Comparison of ENCODE assay signal across 8 cellular contexts in the genomic region with DNA sequence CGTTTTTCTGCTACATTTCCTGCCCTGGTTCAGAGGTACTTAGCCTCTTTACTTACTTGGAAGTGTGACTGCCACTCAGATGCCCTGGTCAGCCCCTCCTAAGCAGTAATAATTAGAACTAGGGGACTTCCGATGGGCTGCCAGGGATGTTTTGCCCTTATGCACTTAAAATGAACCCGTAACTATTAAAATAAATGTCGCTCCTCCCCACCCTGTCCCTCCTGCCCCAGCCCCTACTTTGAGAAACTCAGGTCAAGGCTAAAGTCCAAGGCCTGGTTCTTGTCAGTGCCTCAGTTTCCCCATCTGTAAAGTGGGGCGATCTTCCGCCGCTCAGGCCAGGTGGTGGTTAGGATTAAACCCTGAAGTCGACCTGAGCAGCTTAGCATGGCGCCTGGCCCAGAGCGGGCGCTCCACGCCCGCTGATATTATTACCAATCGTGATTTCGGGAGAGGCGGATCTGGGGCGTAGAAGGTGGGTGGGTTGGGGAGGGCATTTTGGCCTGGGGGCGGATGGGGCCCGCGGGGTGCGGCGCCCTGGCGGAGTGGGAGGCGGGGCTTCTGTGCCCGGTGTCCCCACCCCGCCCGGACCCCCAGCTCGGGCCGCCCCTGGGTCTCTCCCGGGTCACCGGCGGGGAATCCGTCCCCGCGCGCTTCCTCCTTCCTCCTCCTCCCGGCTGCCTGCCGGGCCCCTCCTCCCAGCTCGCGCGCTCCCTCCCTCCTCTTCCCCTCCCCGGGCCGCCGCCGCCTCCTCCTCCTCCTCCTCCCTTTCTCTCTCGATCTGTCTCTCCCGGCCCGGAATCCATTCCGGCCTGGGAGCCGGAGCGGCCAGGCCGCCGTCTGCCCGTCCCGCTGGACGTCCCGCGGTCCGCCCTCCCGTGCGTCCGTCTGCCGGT. TPM values are rescaled to one million over a fixed set of nuclear protein-coding genes. Genes with fewer than 3 reads are reported as not detected.
DNase-seq lines count a peak whose midpoint lies in the region; ATAC-seq and TF ChIP-seq lines count a peak whose summit lies in the region.

A gene (plus strand): TSS at position 802 of the 893 bp plus-strand sequence. CDS start 38,014 bp downstream, outside the sequence.

- peak within 1 kb of the TSS; percentile 59 for H3K4me3 ChIP-seq in HUES48 (ENCODE audit: low read depth, low read length)
- H3K4me3 ChIP-seq in SJSA1 = peak within 1 kb of the TSS; percentile 64
- peak within 1 kb of the TSS; percentile 51 to 82 (median 65) for H3K4me3 ChIP-seq in heart left ventricle
- H3K4me3 ChIP-seq in parathyroid adenoma (ENCODE audit: low read depth, low read length) = peak within 1 kb of the TSS; percentile 51
- peak within 1 kb of the TSS; percentile 48 to 90 (median 73) for H3K4me3 ChIP-seq in upper lobe of left lung

- H3K27ac ChIP-seq in HUES48 (ENCODE audit: low read depth, low read length) = peak within 1 kb of the TSS; percentile 72
- H3K27ac ChIP-seq in SJSA1 = peak within 1 kb of the TSS; percentile 48
- H3K27ac ChIP-seq in adipose tissue (ENCODE audit: low read depth, low read length) = no peak within 1 kb of the TSS
- peak within 1 kb of the TSS; percentile 32 to 94 (median 60) for H3K27ac ChIP-seq in heart left ventricle
- H3K27ac ChIP-seq in parathyroid adenoma = peak within 1 kb of the TSS; percentile 54
- H3K27ac ChIP-seq in upper lobe of left lung = peak within 1 kb of the TSS; percentile 70 to 88 (median 80)

- peak within 1 kb of the TSS; percentile 69 for H3K4me2 ChIP-seq in parathyroid adenoma (ENCODE audit: low read length)

- ATAC-seq in heart left ventricle (peak in 3 of 4 donors; percentile 73 to 88 (median 79)), upper lobe of left lung (ENCODE audit: low FRiP score in 2 of 2) (peak in 1 of 2 donors; percentile 88), GM21381 (IDR thresholded peaks at IDR 0.05; ENCODE audit: unreplicated experiment) (no peak)

- TF ChIP-seq CTCF in heart left ventricle (IDR thresholded peaks at IDR 0.05) (no peak), parathyroid adenoma (IDR thresholded peaks at IDR 0.05) (no peak), upper lobe of left lung (IDR thresholded peaks at IDR 0.05) (no peak)

- DNase-seq in GM04504 (ENCODE audit: low read depth) (peak; percentile 44), SJSA1 (ENCODE audit: low read depth in 1 of 2, low spot score in 2 of 2) (peak; percentile 39 to 86), heart left ventricle (peak; percentile 83 to 91 (median 85)), upper lobe of left lung (peak; percentile 84 to 94)

- H3K36me3 ChIP-seq in HUES48 (ENCODE audit: control insufficient read depth, insufficient read depth, low read length) (0 out of 2 replicates have a peak, but pooled peaks cover 5% of the 10 kb centered on the region), SJSA1 (peaks cover 4% of the 10 kb centered on the region), heart left ventricle (no peaks in the 10 kb centered on the region), parathyroid adenoma (ENCODE audit: control insufficient read depth, insufficient read depth, low read length) (no peaks in the 10 kb centered on the region), upper lobe of left lung (no peaks in the 10 kb centered on the region)

- TF ChIP-seq POLR2A in heart left ventricle (IDR thresholded peaks at IDR 0.05) = peak in 1 of 2 donors; percentile 51
- peak in 1 of 4 donors; percentile 59 for TF ChIP-seq POLR2A in upper lobe of left lung (IDR thresholded peaks at IDR 0.05)

- H3K4me1 ChIP-seq in HUES48 (ENCODE audit: control insufficient read depth, insufficient read depth, low read length) = peaks cover 6% of the 10 kb centered on the region; the same call in 1 of the 2 replicates
- H3K4me1 ChIP-seq in SJSA1 (replicated peaks) = peaks cover 24% of the 10 kb centered on the region
- peaks cover 0 to 31% (median 2%) of the 10 kb centered on the region in 12 donors for H3K4me1 ChIP-seq in heart left ventricle
- peaks cover 3% of the 10 kb centered on the region for H3K4me1 ChIP-seq in parathyroid adenoma
- H3K4me1 ChIP-seq in upper lobe of left lung = peaks cover 4 to 51% (median 38%) of the 10 kb centered on the region in 4 donors

- H2AFZ ChIP-seq in parathyroid adenoma = peak within 1 kb of the TSS; percentile 86

- H3K9ac ChIP-seq in HUES48 (ENCODE audit: low read depth, low read length) (no peak within 1 kb of the TSS), parathyroid adenoma (no peak within 1 kb of the TSS)

- no peaks in the 10 kb centered on the region for H3K79me2 ChIP-seq in parathyroid adenoma

- H3K9me3 ChIP-seq in HUES48 (ENCODE audit: control insufficient read depth, insufficient read depth, low read length) = no peaks in the 10 kb centered on the region
- no peaks in the 10 kb centered on the region for H3K9me3 ChIP-seq in SJSA1 (replicated peaks)
- H3K9me3 ChIP-seq in heart left ventricle = no peaks in the 10 kb centered on the region
- H3K9me3 ChIP-seq in parathyroid adenoma (ENCODE audit: control insufficient read depth, low read length) = no peaks in the 10 kb centered on the region
- no peaks in the 10 kb centered on the region for H3K9me3 ChIP-seq in upper lobe of left lung

- no peak for TF ChIP-seq EP300 in upper lobe of left lung (IDR thresholded peaks at IDR 0.05)

- H3K27me3 ChIP-seq in HUES48 (ENCODE audit: control insufficient read depth, insufficient read depth, low read length) (no peaks in the 10 kb centered on the region), SJSA1 (replicated peaks) (no peaks in the 10 kb centered on the region), heart left ventricle (no peaks in the 10 kb centered on the region), parathyroid adenoma (ENCODE audit: control insufficient read depth, insufficient read depth, low read length) (no peaks in the 10 kb centered on the region), upper lobe of left lung (peaks cover 0 to 10% (median 0%) of the 10 kb centered on the region in 4 donors)

- intact Hi-C loops in heart left ventricle (cut with DNase I) = no loop called here

- WGBS in adipose tissue, 3 donors = 4 to 7% (median 5%) methylated on average over 27 to 63 of the region's 63 CpGs
- WGBS in heart left ventricle, 4 donors = 8 to 14% (median 9%) methylated on average over 33 to 63 of the region's 63 CpGs
- 7 to 22% methylated on average over 9 to 39 of the region's 63 CpGs for WGBS in upper lobe of left lung, 2 donors

RNA-seq across cellular contexts. Expression of the gene that starts here (rescaled TPM):
- total RNA-seq in SJSA1 (2014; rRNA removed; shearing (Covaris generic)) = 7.6 and 9.4 TPM in 2 replicates
- polyA plus RNA-seq in adipose tissue (10 to 100 TPM; 13.5 to 25.7 (median 13.6) TPM), heart left ventricle (1 to 10 TPM; 2.5 to 3.0 TPM)
- total RNA-seq in heart left ventricle (10 to 100 TPM in 1 of 9 donors, 1 to 10 TPM in 8; 3.0 to 19.9 (median 5.2) TPM), upper lobe of left lung (100 to 1,000 TPM in 1 of 6 donors, 10 to 100 TPM in 5; 31.1 to 115 (median 66.8) TPM)
